2 cellular contexts compared by ENCODE assay signal in genomic region chr6:149335924-149336323, GRCh38.
TF ChIP-seq lines count a peak whose summit lies in the region.

No MANE protein-coding gene starts in this region.

TF ChIP-seq in HEK293, 187 proteins besides CTCF, POLR2A, EP300 and RAD21 (continued from another document and continues in another):
- no peak for TF ChIP-seq ZNF148 (tag by site-specific recombination; IDR thresholded peaks at IDR 0.05; ENCODE audit: borderline replicate concordance)
- 0 out of 2 replicates have a peak, but pooled peaks have one; percentile 4 for TF ChIP-seq ZBTB44 (tag by site-specific recombination; IDR thresholded peaks at IDR 0.05)
- TF ChIP-seq HIC1 (tag by site-specific recombination; IDR thresholded peaks at IDR 0.05): peak; percentile 61
- peak; percentile 62 for TF ChIP-seq ZBTB6 (tag by site-specific recombination; IDR thresholded peaks at IDR 0.05)
- TF ChIP-seq ZSCAN5A (tag by site-specific recombination; IDR thresholded peaks at IDR 0.05): no peak
- peak; percentile 53; the same call in 1 of the 2 replicates for TF ChIP-seq ZNF629 (tag by site-specific recombination; IDR thresholded peaks at IDR 0.05)
- 0 out of 2 replicates have a peak, but pooled peaks have one; percentile 24 for TF ChIP-seq ZNF843 (tag by site-specific recombination; IDR thresholded peaks at IDR 0.05)
- no peak for TF ChIP-seq ZNF202 (tag by site-specific recombination; IDR thresholded peaks at IDR 0.05; ENCODE audit: borderline replicate concordance)
- 0 out of 2 replicates have a peak, but pooled peaks have one; percentile 29 for TF ChIP-seq PRDM6 (tag by site-specific recombination; IDR thresholded peaks at IDR 0.05)
- no peak for TF ChIP-seq GLI2 (tag by site-specific recombination; IDR thresholded peaks at IDR 0.05; ENCODE audit: borderline replicate concordance, low read depth)

TF ChIP-seq in WTC11, 78 proteins besides CTCF, POLR2A, EP300 and RAD21 (continued from another document):
- no peak for TF ChIP-seq ARID4B (CRISPR knock-in tag; IDR thresholded peaks at IDR 0.05; ENCODE audit: borderline replicate concordance)
- TF ChIP-seq ZMAT4 (CRISPR knock-in tag; IDR thresholded peaks at IDR 0.05): no peak
- no peak for TF ChIP-seq GTF2I (CRISPR knock-in tag; conservative IDR thresholded peaks at IDR 0.05)
- no peak for TF ChIP-seq KAT7 (CRISPR knock-in tag; IDR thresholded peaks at IDR 0.05; ENCODE audit: borderline replicate concordance)
- TF ChIP-seq USF1 (CRISPR knock-in tag; IDR thresholded peaks at IDR 0.05): no peak
